ENCODE assay signal across 8 cellular contexts in the genomic region with DNA sequence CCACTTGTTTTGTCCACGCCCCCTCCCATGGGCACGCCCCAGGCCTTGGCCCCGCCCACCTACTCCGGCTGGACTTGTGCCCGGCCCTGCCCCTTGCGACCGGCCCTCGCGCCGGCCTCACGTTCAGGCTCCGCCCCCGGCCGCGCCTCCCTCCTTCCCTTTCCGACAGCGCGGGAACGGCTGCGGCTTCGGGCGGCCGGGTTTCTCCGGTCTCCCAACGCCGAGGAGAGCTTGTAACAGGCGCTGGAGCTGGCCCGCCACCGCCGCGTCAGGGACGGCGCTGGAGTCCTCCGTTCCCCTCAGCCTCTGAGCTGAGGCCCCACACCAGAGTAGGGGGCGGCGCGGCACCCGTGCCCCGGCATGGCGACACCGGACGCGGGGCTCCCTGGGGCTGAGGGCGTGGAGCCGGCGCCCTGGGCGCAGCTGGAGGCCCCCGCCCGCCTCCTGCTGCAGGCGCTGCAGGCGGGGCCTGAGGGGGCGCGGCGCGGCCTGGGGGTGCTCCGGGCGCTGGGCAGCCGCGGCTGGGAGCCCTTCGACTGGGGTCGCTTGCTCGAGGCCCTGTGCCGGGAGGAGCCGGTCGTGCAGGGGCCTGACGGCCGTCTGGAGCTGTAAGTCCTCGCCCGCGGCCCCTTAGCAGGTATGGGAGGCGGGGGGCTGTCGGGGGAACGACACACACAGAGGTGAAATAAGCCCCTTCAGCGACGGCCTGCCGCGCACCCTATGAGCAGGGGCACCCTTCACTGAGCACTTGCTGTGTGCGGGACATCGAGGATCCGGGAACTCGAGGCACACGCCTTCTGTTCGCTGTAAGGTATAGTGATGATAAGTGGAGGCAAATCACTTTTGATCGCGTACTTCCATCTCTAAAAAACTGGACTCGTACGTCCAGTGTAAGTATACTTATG. TPM values are rescaled to one million over a fixed set of nuclear protein-coding genes. Genes with fewer than 3 reads are reported as not detected.
DNase-seq lines count a peak whose midpoint lies in the region; ATAC-seq and TF ChIP-seq lines count a peak whose summit lies in the region.

A gene with protein sequence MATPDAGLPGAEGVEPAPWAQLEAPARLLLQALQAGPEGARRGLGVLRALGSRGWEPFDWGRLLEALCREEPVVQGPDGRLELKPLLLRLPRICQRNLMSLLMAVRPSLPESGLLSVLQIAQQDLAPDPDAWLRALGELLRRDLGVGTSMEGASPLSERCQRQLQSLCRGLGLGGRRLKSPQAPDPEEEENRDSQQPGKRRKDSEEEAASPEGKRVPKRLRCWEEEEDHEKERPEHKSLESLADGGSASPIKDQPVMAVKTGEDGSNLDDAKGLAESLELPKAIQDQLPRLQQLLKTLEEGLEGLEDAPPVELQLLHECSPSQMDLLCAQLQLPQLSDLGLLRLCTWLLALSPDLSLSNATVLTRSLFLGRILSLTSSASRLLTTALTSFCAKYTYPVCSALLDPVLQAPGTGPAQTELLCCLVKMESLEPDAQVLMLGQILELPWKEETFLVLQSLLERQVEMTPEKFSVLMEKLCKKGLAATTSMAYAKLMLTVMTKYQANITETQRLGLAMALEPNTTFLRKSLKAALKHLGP (plus strand): TSS at position 153 of the 905 bp plus-strand sequence. CDS start 208 bp downstream, at position 361.

- DNase-seq in DMS79 (lab: John Stamatoyannopoulos, UW) (peak; percentile 66), KBM-7 (peak; percentile 91), PC-3 (peak; percentile 95)
- DNase-seq in activated T-cell treated with anti-CD3 and anti-CD28 coated beads, Interleukin-2, amount 50 U/mL, for 4 hours: peak; percentile 86
- DNase-seq in stimulated activated CD8-positive, alpha-beta memory T cell treated with anti-CD3 and anti-CD28 coated beads, Interleukin-7, amount 100 ng/mL, for 1 hour (ENCODE audit: low read depth in 2 of 2): peak; percentile 84

- CTCF ChIA-PET in PC-3 (lab: Charles Lee): interaction anchor here (0.8 to 1.1 kb wide), 4 partner anchors 15 to 111 kb away, joined by 3 to 7 read pairs (median 4); a partner anchor contains a TSS

- POLR2A ChIA-PET in PC-3 (lab: Charles Lee; ENCODE audit: unreplicated experiment): interaction anchor here (0.7 kb wide), 1 partner anchor 14 kb away, joined by 4 read pairs; no protein-coding TSS in a partner anchor

- H3K9me2 ChIP-seq in PC-3 (replicated peaks; ENCODE audit: low read length): no peaks in the 10 kb centered on the region

- H3K79me2 ChIP-seq in PC-3 (ENCODE audit: low read length): peaks cover 24% of the 10 kb centered on the region

- no peaks in the 10 kb centered on the region for H3K27me3 Mint-ChIP-seq in activated T-cell treated with anti-CD3 and anti-CD28 coated beads, Interleukin-2, amount 50 U/mL, for 4 hours (ENCODE audit: low read depth)

- no peaks in the 10 kb centered on the region for H3K27me3 ChIP-seq in PC-3 (ENCODE audit: low read length)
- no peaks in the 10 kb centered on the region for H3K27me3 ChIP-seq in esophagus (ENCODE audit: control insufficient read depth in 1 of 2, insufficient read depth in 2 of 2, low read length in 2 of 2)
- no peaks in the 10 kb centered on the region for H3K27me3 ChIP-seq in muscle layer of duodenum (ENCODE audit: low read depth, low read length)

- peak within 1 kb of the TSS; percentile 80 for H3K4me2 ChIP-seq in PC-3 (ENCODE audit: low read length)

- H2AFZ ChIP-seq in PC-3 (ENCODE audit: low read length): peak within 1 kb of the TSS; percentile 66

- WGBS in esophagus, 2 donors: 1% methylated on average over 70 to 87 of the region's 87 CpGs

- in situ Hi-C loops in KBM-7 (cut with MboI; ENCODE audit: low pct_unique_long_range_greater_than_20kb, low sequenced_read_pairs): no loop called here

- peaks cover 27% of the 10 kb centered on the region for H3K4me1 Mint-ChIP-seq in activated T-cell treated with anti-CD3 and anti-CD28 coated beads, Interleukin-2, amount 50 U/mL, for 4 hours (ENCODE audit: low read depth)

- ATAC-seq in GM21717 (IDR thresholded peaks at IDR 0.05; ENCODE audit: unreplicated experiment): peak; percentile 84
- peak; percentile 79 for ATAC-seq in PC-3
- ATAC-seq in activated T-cell treated with anti-CD3 and anti-CD28 coated beads, Interleukin-2, amount 50 U/mL, for 4 hours: peak; percentile 85

- H3K4me3 Mint-ChIP-seq in activated T-cell treated with anti-CD3 and anti-CD28 coated beads, Interleukin-2, amount 50 U/mL, for 4 hours: peak within 1 kb of the TSS; percentile 83

- H3K27ac ChIP-seq in PC-3 (ENCODE audit: low read length): no peak within 1 kb of the TSS
- H3K27ac ChIP-seq in esophagus (ENCODE audit: low read depth in 2 of 2, low read length in 1 of 2): peak within 1 kb of the TSS; percentile 77 to 79
- H3K27ac ChIP-seq in muscle layer of duodenum (ENCODE audit: low read length): no peak within 1 kb of the TSS

- peaks cover 9% of the 10 kb centered on the region for H3K36me3 Mint-ChIP-seq in activated T-cell treated with anti-CD3 and anti-CD28 coated beads, Interleukin-2, amount 50 U/mL, for 4 hours (ENCODE audit: insufficient read depth)

- H4K20me1 ChIP-seq in PC-3 (ENCODE audit: low read length): no peaks in the 10 kb centered on the region

- no TSS peak for BruUV-seq in PC-3 (replicated peaks; lab: Mats Ljungman, UMichigan)

- H3K4me3 ChIP-seq in PC-3 (ENCODE audit: low read length) (peak within 1 kb of the TSS; percentile 79), esophagus (ENCODE audit: low read depth in 1 of 2, low read length in 2 of 2) (peak within 1 kb of the TSS; percentile 71 to 75), muscle layer of duodenum (ENCODE audit: low read depth in 1 of 2, low read length in 2 of 2) (peak within 1 kb of the TSS; percentile 63 to 72)

- intact Hi-C loops in PC-3 (cut with micrococcal nuclease): loop anchor here (2.0 kb wide), 1 partner anchor 14 kb away; no protein-coding TSS in a partner anchor

- H3K4me1 ChIP-seq in PC-3 (ENCODE audit: insufficient read depth, low read length) (peaks cover 19% of the 10 kb centered on the region), esophagus (ENCODE audit: control insufficient read depth in 2 of 2, insufficient read depth in 2 of 2, low read length in 1 of 2) (no peaks in the 10 kb centered on the region), muscle layer of duodenum (ENCODE audit: control insufficient read depth in 1 of 2, insufficient read depth in 2 of 2, low read length in 2 of 2) (peaks cover 0 to 20% of the 10 kb centered on the region in 2 donors)

- H3K9me3 ChIP-seq in PC-3 (ENCODE audit: low read length): no peaks in the 10 kb centered on the region
- no peaks in the 10 kb centered on the region for H3K9me3 ChIP-seq in esophagus (ENCODE audit: control insufficient read depth in 2 of 2, insufficient read depth in 1 of 2, low read depth in 1 of 2, low read length in 1 of 2)
- no peaks in the 10 kb centered on the region for H3K9me3 ChIP-seq in muscle layer of duodenum (ENCODE audit: control insufficient read depth in 1 of 2, low read length in 2 of 2)

- H3K9ac ChIP-seq in PC-3 (ENCODE audit: low read length): peak within 1 kb of the TSS; percentile 74

- no peaks in the 10 kb centered on the region for H3F3A ChIP-seq in PC-3 (ENCODE audit: low read length, unreplicated experiment)

- no peaks in the 10 kb centered on the region for H3K9me3 Mint-ChIP-seq in activated T-cell treated with anti-CD3 and anti-CD28 coated beads, Interleukin-2, amount 50 U/mL, for 4 hours

- TF ChIP-seq CTCF in PC-3 (conservative IDR thresholded peaks at IDR 0.05; ENCODE audit: low read depth, low read length): no peak

- H3K36me3 ChIP-seq in PC-3 (ENCODE audit: low read depth, low read length) (no peaks in the 10 kb centered on the region; the same call in 1 of the 2 replicates), esophagus (ENCODE audit: control insufficient read depth in 2 of 2, insufficient read depth in 2 of 2, low read length in 1 of 2) (peaks cover 0 to 8% of the 10 kb centered on the region in 2 donors), muscle layer of duodenum (ENCODE audit: control insufficient read depth in 1 of 2, insufficient read depth in 2 of 2, low read length in 2 of 2) (no peaks in the 10 kb centered on the region)

RNA-seq across cellular contexts. Expression of the gene that starts here (rescaled TPM):
- total RNA-seq in PC-3 (2014; rRNA removed): 13.8 and 18.6 TPM in 2 replicates
- 10 to 100 TPM; 23.1 to 26.6 (median 24.8) TPM for total RNA-seq in activated T-cell treated with anti-CD3 and anti-CD28 coated beads, Interleukin-2, amount 50 U/mL, for 4 hours
- 1 to 10 TPM; 4.6 to 6.3 TPM for polyA plus RNA-seq in esophagus

Comparison
In these comparisons a context has a peak if more than half of its experiments do, and no peak if none do; other contexts are left out.
1. H3K27ac ChIP-seq: peak in esophagus (2 of 2); none in PC-3 (single experiment) and muscle layer of duodenum (single experiment).
2. Peak in every context shown above with its lines, with median percentiles within 50 percentile points of each other: DNase-seq, ATAC-seq and H3K4me3 ChIP-seq.